In the genomic region with DNA sequence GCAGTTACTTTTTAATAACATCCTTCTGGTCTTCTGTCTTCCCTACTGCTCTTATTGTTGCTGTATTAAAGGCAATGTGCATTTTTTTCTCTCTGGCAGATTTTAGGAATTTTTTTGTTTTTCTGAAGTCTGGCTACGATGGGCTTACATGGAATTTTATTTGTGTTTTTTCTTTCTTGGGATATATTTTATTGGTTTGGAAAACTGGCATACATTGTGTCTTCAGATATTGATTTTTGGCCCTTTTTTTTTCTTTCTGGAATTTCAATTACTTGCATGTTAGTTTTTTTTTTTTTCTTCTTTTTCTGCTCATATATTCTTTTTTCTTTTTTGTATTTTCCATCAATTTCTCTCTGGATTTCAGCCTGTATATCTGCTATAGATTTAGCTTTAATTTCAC, we compare ENCODE assay signal across 35 cellular contexts.
"Had no signal": no experiment of that assay in that cellular context is flagged by ENCODE, and none has a peak within 500 bp of the region (broad histone marks: within the 10 kb centered on the region; RNA-seq: fewer than 3 reads in every experiment).

No MANE protein-coding gene starts in this region.

- H3K4me3 ChIP-seq: MG63 had no signal

- H3K27me3 ChIP-seq: MG63 had no signal

- H3K9ac ChIP-seq: KMS-11 had no signal

- H3K27ac ChIP-seq: KMS-11 had no signal

- H3K36me3 ChIP-seq: MG63 had no signal

- DNase-seq: Karpas-422, Kasumi-1, MG63, MM.1S, MV-4-11, NCI-H1048, NCI-H1092, NCI-H1092 treated with DMSO at 0.1 percent for 48 hours, NCI-H1105, NCI-H1105 treated with DMSO at 0.1 percent for 48 hours, NCI-H1417, NCI-H1417 treated with DMSO at 0.1 percent for 48 hours, NCI-H1436, NCI-H1436 treated with DMSO at 0.1 percent for 48 hours, NCI-H146, NCI-H1694, NCI-H1694 treated with DMSO at 0.1 percent for 48 hours, NCI-H187, NCI-H187 treated with DMSO at 0.1 percent for 48 hours, NCI-H1930, NCI-H2029, NCI-H2029 treated with DMSO at 0.1 percent for 48 hours, NCI-H2081, NCI-H2081 treated with DMSO at 0.1 percent for 48 hours, NCI-H2107, NCI-H2171, NCI-H2171 treated with DMSO at 0.1 percent for 48 hours, NCI-H2227 treated with DMSO at 0.1 percent for 48 hours, NCI-H226, NCI-H345, NCI-H446, NCI-H446 treated with DMSO at 0.1 percent for 48 hours, NCI-H510A, NCI-H510A treated with DMSO at 0.1 percent for 48 hours had no signal

- H3K9me3 ChIP-seq: MG63 had no signal
